1 cellular context compared by ENCODE assay signal in the genomic region with DNA sequence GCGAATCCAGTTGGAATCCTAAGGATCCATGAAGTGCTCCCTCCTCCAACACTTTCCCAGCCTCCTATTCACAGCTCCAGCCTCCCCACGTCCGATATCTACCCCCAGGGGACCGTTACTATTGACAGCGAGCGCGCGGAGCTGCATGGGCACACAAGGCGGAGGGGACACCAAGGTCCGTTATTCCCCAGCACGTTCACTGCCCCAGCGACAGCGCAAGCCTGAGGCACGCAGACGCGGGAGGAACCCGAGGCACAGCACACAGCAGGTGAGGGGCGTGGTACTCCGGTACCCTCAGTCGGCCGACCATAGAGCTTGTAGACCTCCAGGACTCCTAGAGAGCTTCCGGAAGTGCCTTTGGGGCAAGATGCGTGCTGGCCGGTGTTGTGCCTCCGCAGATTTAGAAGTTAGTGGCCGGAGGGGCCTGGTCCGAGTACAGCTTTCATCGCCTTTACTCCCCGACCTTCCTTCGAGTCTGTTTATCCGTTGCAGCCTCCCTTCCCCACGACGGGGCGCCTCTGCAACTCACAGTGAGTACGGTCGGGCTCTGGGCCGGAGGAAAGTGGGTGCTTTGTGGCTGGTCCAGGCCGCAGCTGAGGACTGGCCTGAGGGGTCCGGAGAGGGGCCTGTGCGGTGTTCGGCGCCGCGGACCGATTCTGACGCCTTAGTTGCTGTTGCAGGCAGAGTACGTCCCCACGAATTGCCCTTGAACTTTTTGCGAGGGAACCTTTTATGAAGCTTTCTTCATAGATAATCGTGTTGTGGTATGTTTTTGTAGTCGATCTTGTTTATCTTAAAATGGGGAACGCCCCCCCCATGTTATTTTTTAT.
TF ChIP-seq lines count a peak whose summit lies in the region.

TSS of gene ZKSCAN8 (plus strand) at position 384 of the 830 bp plus-strand sequence. CDS start 6,525 bp downstream, outside the sequence.

TF ChIP-seq in HepG2, 621 proteins besides CTCF, POLR2A, EP300 and RAD21 (continued from another document and continues in another):
- TF ChIP-seq, protein P1, sequence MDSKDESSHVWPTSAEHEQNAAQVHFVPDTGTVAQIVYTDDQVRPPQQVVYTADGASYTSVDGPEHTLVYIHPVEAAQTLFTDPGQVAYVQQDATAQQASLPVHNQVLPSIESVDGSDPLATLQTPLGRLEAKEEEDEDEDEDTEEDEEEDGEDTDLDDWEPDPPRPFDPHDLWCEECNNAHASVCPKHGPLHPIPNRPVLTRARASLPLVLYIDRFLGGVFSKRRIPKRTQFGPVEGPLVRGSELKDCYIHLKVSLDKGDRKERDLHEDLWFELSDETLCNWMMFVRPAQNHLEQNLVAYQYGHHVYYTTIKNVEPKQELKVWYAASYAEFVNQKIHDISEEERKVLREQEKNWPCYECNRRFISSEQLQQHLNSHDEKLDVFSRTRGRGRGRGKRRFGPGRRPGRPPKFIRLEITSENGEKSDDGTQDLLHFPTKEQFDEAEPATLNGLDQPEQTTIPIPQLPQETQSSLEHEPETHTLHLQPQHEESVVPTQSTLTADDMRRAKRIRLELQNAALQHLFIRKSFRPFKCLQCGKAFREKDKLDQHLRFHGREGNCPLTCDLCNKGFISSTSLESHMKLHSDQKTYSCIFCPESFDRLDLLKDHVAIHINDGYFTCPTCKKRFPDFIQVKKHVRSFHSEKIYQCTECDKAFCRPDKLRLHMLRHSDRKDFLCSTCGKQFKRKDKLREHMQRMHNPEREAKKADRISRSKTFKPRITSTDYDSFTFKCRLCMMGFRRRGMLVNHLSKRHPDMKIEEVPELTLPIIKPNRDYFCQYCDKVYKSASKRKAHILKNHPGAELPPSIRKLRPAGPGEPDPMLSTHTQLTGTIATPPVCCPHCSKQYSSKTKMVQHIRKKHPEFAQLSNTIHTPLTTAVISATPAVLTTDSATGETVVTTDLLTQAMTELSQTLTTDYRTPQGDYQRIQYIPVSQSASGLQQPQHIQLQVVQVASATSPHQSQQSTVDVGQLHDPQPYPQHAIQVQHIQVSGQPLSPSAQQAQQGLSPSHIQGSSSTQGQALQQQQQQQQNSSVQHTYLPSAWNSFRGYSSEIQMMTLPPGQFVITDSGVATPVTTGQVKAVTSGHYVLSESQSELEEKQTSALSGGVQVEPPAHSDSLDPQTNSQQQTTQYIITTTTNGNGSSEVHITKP (CRISPR knock-in tag; IDR thresholded peaks at IDR 0.05; ENCODE audit: low read depth), result peak; percentile 84
- TF ChIP-seq ZSCAN5A (CRISPR knock-in tag; IDR thresholded peaks at IDR 0.05; ENCODE audit: borderline replicate concordance) (no peak; the same call in 1 of the 2 replicates), ZNF556 (CRISPR knock-in tag; IDR thresholded peaks at IDR 0.05; ENCODE audit: borderline replicate concordance) (peak; percentile 90; the same call in 1 of the 2 replicates), BATF2 (CRISPR knock-in tag; IDR thresholded peaks at IDR 0.05) (peak; percentile 81; the same call in 1 of the 2 replicates), SALL2 (CRISPR knock-in tag; IDR thresholded peaks at IDR 0.05) (peak; percentile 95), ZKSCAN5 (CRISPR knock-in tag; IDR thresholded peaks at IDR 0.05) (peak; percentile 26; the same call in 1 of the 2 replicates), ZNF530 (CRISPR knock-in tag; IDR thresholded peaks at IDR 0.05; ENCODE audit: low read depth) (no peak), RXRA (CRISPR knock-in tag; IDR thresholded peaks at IDR 0.05) (peak; percentile 90), ZNF703 (CRISPR knock-in tag; IDR thresholded peaks at IDR 0.05; ENCODE audit: borderline replicate concordance) (peak; percentile 85; the same call in 1 of the 2 replicates), ZNF883 (CRISPR knock-in tag; IDR thresholded peaks at IDR 0.05; ENCODE audit: not compliant biosample characterization) (peak; percentile 97), ZFX (CRISPR knock-in tag; IDR thresholded peaks at IDR 0.05; ENCODE audit: low read depth) (peak; percentile 100), ZNF281 (CRISPR knock-in tag; IDR thresholded peaks at IDR 0.05; ENCODE audit: borderline replicate concordance) (peak; percentile 51; the same call in 1 of the 2 replicates), NPAS2 (CRISPR knock-in tag; IDR thresholded peaks at IDR 0.05; ENCODE audit: borderline replicate concordance) (no peak), ZZZ3 (CRISPR knock-in tag; IDR thresholded peaks at IDR 0.05; ENCODE audit: borderline replicate concordance) (peak; percentile 96; the same call in 1 of the 2 replicates), KMT2B (CRISPR knock-in tag; IDR thresholded peaks at IDR 0.05) (peak; percentile 99), BRF2 (CRISPR knock-in tag; IDR thresholded peaks at IDR 0.05) (peak; percentile 74), SRSF9 (IDR thresholded peaks at IDR 0.05; ENCODE audit: borderline replicate concordance, insufficient read depth, low read depth, low read length, poor library complexity, severe bottlenecking) (no peak), NFYB (CRISPR knock-in tag; IDR thresholded peaks at IDR 0.05) (no peak; the same call in 1 of the 2 replicates), ZNF577 (CRISPR knock-in tag; IDR thresholded peaks at IDR 0.05; ENCODE audit: borderline replicate concordance, low read depth) (peak; percentile 47; the same call in 1 of the 2 replicates), ZNF670 (CRISPR knock-in tag; IDR thresholded peaks at IDR 0.05; ENCODE audit: borderline replicate concordance) (peak; percentile 88; the same call in 1 of the 2 replicates), POLR2AphosphoS2 (IDR thresholded peaks at IDR 0.05; ENCODE audit: low read depth, low read length) (no peak), CHD4 (IDR thresholded peaks at IDR 0.05; ENCODE audit: borderline replicate concordance, low read length) (no peak), TCF7L2 (IDR thresholded peaks at IDR 0.05; ENCODE audit: low read depth, low read length) (no peak), NRL (CRISPR knock-in tag; IDR thresholded peaks at IDR 0.05; ENCODE audit: borderline replicate concordance) (peak; percentile 97), ZNF335 (CRISPR knock-in tag; IDR thresholded peaks at IDR 0.05) (peak; percentile 98), ZNF644 (CRISPR knock-in tag; IDR thresholded peaks at IDR 0.05; ENCODE audit: low read depth) (0 out of 2 replicates have a peak, but pooled peaks have one; percentile 20), ZNF841 (CRISPR knock-in tag; IDR thresholded peaks at IDR 0.05; ENCODE audit: borderline replicate concordance) (peak; percentile 29; the same call in 1 of the 2 replicates), ZNF136 (CRISPR knock-in tag; IDR thresholded peaks at IDR 0.05; ENCODE audit: low read depth) (peak; percentile 99), ZNF660 (CRISPR knock-in tag; IDR thresholded peaks at IDR 0.05; ENCODE audit: borderline replicate concordance, low read depth) (no peak)
- TF ChIP-seq, protein P2, sequence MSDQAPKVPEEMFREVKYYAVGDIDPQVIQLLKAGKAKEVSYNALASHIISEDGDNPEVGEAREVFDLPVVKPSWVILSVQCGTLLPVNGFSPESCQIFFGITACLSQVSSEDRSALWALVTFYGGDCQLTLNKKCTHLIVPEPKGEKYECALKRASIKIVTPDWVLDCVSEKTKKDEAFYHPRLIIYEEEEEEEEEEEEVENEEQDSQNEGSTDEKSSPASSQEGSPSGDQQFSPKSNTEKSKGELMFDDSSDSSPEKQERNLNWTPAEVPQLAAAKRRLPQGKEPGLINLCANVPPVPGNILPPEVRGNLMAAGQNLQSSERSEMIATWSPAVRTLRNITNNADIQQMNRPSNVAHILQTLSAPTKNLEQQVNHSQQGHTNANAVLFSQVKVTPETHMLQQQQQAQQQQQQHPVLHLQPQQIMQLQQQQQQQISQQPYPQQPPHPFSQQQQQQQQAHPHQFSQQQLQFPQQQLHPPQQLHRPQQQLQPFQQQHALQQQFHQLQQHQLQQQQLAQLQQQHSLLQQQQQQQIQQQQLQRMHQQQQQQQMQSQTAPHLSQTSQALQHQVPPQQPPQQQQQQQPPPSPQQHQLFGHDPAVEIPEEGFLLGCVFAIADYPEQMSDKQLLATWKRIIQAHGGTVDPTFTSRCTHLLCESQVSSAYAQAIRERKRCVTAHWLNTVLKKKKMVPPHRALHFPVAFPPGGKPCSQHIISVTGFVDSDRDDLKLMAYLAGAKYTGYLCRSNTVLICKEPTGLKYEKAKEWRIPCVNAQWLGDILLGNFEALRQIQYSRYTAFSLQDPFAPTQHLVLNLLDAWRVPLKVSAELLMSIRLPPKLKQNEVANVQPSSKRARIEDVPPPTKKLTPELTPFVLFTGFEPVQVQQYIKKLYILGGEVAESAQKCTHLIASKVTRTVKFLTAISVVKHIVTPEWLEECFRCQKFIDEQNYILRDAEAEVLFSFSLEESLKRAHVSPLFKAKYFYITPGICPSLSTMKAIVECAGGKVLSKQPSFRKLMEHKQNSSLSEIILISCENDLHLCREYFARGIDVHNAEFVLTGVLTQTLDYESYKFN (CRISPR knock-in tag; conservative IDR thresholded peaks at IDR 0.05), result peak; percentile 73
- TF ChIP-seq, protein P3, sequence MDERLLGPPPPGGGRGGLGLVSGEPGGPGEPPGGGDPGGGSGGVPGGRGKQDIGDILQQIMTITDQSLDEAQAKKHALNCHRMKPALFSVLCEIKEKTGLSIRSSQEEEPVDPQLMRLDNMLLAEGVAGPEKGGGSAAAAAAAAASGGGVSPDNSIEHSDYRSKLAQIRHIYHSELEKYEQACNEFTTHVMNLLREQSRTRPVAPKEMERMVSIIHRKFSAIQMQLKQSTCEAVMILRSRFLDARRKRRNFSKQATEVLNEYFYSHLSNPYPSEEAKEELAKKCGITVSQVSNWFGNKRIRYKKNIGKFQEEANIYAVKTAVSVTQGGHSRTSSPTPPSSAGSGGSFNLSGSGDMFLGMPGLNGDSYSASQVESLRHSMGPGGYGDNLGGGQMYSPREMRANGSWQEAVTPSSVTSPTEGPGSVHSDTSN (CRISPR knock-in tag; IDR thresholded peaks at IDR 0.05), result no peak; the same call in 1 of the 2 replicates
- TF ChIP-seq, protein P4, sequence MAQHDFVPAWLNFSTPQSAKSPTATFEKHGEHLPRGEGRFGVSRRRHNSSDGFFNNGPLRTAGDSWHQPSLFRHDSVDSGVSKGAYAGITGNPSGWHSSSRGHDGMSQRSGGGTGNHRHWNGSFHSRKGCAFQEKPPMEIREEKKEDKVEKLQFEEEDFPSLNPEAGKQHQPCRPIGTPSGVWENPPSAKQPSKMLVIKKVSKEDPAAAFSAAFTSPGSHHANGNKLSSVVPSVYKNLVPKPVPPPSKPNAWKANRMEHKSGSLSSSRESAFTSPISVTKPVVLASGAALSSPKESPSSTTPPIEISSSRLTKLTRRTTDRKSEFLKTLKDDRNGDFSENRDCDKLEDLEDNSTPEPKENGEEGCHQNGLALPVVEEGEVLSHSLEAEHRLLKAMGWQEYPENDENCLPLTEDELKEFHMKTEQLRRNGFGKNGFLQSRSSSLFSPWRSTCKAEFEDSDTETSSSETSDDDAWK (CRISPR knock-in tag; IDR thresholded peaks at IDR 0.05), result no peak
- TF ChIP-seq, protein P5, sequence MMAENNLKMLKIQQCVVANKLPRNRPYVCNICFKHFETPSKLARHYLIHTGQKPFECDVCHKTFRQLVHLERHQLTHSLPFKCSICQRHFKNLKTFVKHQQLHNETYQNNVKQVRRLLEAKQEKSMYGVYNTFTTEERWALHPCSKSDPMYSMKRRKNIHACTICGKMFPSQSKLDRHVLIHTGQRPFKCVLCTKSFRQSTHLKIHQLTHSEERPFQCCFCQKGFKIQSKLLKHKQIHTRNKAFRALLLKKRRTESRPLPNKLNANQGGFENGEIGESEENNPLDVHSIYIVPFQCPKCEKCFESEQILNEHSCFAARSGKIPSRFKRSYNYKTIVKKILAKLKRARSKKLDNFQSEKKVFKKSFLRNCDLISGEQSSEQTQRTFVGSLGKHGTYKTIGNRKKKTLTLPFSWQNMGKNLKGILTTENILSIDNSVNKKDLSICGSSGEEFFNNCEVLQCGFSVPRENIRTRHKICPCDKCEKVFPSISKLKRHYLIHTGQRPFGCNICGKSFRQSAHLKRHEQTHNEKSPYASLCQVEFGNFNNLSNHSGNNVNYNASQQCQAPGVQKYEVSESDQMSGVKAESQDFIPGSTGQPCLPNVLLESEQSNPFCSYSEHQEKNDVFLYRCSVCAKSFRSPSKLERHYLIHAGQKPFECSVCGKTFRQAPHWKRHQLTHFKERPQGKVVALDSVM (CRISPR knock-in tag; IDR thresholded peaks at IDR 0.05), result peak; percentile 84
